Comparison of ENCODE assay signal across 34 cellular contexts in genomic region chr5:155655569-155655968, GRCh38.
"Had no signal": no experiment of that assay in that cellular context is flagged by ENCODE, and none has a peak within 500 bp of the region (broad histone marks: within the 10 kb centered on the region; RNA-seq: fewer than 3 reads in every experiment).

No MANE protein-coding gene starts in this region.

- H3K4me2 ChIP-seq: PC-9 had no signal

- H3K27me3 ChIP-seq: adrenal gland, body of pancreas, breast epithelium had no signal

- H3K27ac ChIP-seq: adrenal gland, body of pancreas, breast epithelium, PC-9, RWPE1 had no signal

- H2AFZ ChIP-seq: PC-9 had no signal

- H3K9me3 ChIP-seq: adrenal gland, body of pancreas, breast epithelium had no signal

- H3K36me3 Mint-ChIP-seq: activated CD4-positive, alpha-beta memory T cell treated with anti-CD3 and anti-CD28 coated beads for 36 hours; activated naive CD4-positive, alpha-beta T cell treated with anti-CD3 and anti-CD28 coated beads, Interleukin-2, amount 50 U/mL, for 72 hours had no signal

- H3K4me1 Mint-ChIP-seq: activated B cell treated with CpG ODN at 0.5 μM for 24 hours had no signal

- FAIRE-seq: astrocyte, RCC 7860, TTC549 had no signal

- H3K4me3 Mint-ChIP-seq: activated B cell treated with CpG ODN at 0.5 μM for 24 hours; activated CD4-positive, alpha-beta memory T cell treated with anti-CD3 and anti-CD28 coated beads for 36 hours; activated naive CD4-positive, alpha-beta T cell treated with anti-CD3 and anti-CD28 coated beads for 36 hours; activated T-cell treated with anti-CD3 and anti-CD28 coated beads, Interleukin-2, amount 50 U/mL, for 4 hours; activated T-helper 1 cell treated with anti-CD3 and anti-CD28 coated beads, Interleukin-12 subunit alpha, Interleukin-12 subunit beta, Interleukin-2, Interleukin-4 antibody, amounts not matched to agents 30 ng/mL and 10 ng/mL and 1 ng/mL, durations not matched to agents 14 hours and 24 hours and 36 hours; T-helper 1 cell treated with Interleukin-12 subunit alpha and Interleukin-12 subunit beta and Interleukin-4 antibody, amounts not matched to agents 30 μg/mL and 1 μg/mL, for 36 hours; T-helper 2 cell treated with Interferon-gamma antibody and Interleukin-4, amounts not matched to agents 5 μg/mL and 100 μg/mL, for 36 hours had no signal

- H3K9me3 Mint-ChIP-seq: activated T-helper 1 cell treated with anti-CD3 and anti-CD28 coated beads, Interleukin-12 subunit alpha, Interleukin-12 subunit beta, Interleukin-2, Interleukin-4 antibody, amounts not matched to agents 30 ng/mL and 10 ng/mL and 1 ng/mL, durations not matched to agents 14 hours and 24 hours and 36 hours; T-helper 1 cell treated with Interleukin-12 subunit alpha and Interleukin-12 subunit beta and Interleukin-4 antibody, amounts not matched to agents 30 μg/mL and 1 μg/mL, for 36 hours; T-helper 2 cell treated with Interferon-gamma antibody and Interleukin-4, amounts not matched to agents 5 μg/mL and 100 μg/mL, for 36 hours had no signal

- DNase-seq: activated B cell treated with CpG ODN at 0.5 μM for 24 hours; activated CD4-positive, alpha-beta memory T cell treated with anti-CD3 and anti-CD28 coated beads for 36 hours; activated CD4-positive, alpha-beta T cell treated with anti-CD3 and anti-CD28 coated beads for 4 hours; activated CD4-positive, alpha-beta T cell treated with anti-CD3 and anti-CD28 coated beads, Interleukin-2, amount 50 U/mL, for 1 hour; activated CD4-positive, CD25-positive, alpha-beta regulatory T cell treated with anti-CD3 and anti-CD28 coated beads, Interleukin-2, amount 50 U/mL, for 72 hours; activated CD8-positive, alpha-beta memory T cell treated with anti-CD3 and anti-CD28 coated beads, Interleukin-2, amount 50 U/mL, for 4 hours; activated gamma-delta T cell treated with Interleukin-2 at 50 U/mL for 16 hours; activated naive CD4-positive, alpha-beta T cell treated with anti-CD3 and anti-CD28 coated beads for 36 hours; activated T-cell treated with anti-CD3 and anti-CD28 coated beads for 4 hours; activated T-cell treated with anti-CD3 and anti-CD28 coated beads, Interleukin-2, amount 50 U/mL, for 4 hours; adrenal gland; body of pancreas; Karpas-422; KBM-7; NCI-H1105; NCI-H1417 treated with DMSO at 0.1 percent for 48 hours; NCI-H187 treated with DMSO at 0.1 percent for 48 hours; NCI-H2081 treated with DMSO at 0.1 percent for 48 hours; NCI-H226; NCI-H446 treated with DMSO at 0.1 percent for 48 hours; NCI-H524; NCI-H69; PC-9; SIG-M5 had no signal

- H3K27me3 Mint-ChIP-seq: activated B cell treated with CpG ODN at 0.5 μM for 24 hours had no signal

- H3K27ac Mint-ChIP-seq: activated B cell treated with CpG ODN at 0.5 μM for 24 hours; activated CD4-positive, alpha-beta memory T cell treated with anti-CD3 and anti-CD28 coated beads for 36 hours; activated naive CD4-positive, alpha-beta T cell treated with anti-CD3 and anti-CD28 coated beads for 36 hours; activated naive CD4-positive, alpha-beta T cell treated with anti-CD3 and anti-CD28 coated beads, Interleukin-2, amount 50 U/mL, for 72 hours; activated T-helper 1 cell treated with anti-CD3 and anti-CD28 coated beads, Interleukin-12 subunit alpha, Interleukin-12 subunit beta, Interleukin-2, Interleukin-4 antibody, amounts not matched to agents 30 ng/mL and 10 ng/mL and 1 ng/mL, durations not matched to agents 14 hours and 24 hours and 36 hours; T-helper 1 cell treated with Interleukin-12 subunit alpha and Interleukin-12 subunit beta and Interleukin-4 antibody, amounts not matched to agents 30 μg/mL and 1 μg/mL, for 36 hours; T-helper 2 cell treated with Interferon-gamma antibody and Interleukin-4, amounts not matched to agents 5 μg/mL and 100 μg/mL, for 36 hours had no signal

- H3K4me3 ChIP-seq: adrenal gland, body of pancreas, breast epithelium, PC-9 had no signal

- ATAC-seq: activated naive CD4-positive, alpha-beta T cell treated with anti-CD3 and anti-CD28 coated beads, Interleukin-2, amount 50 U/mL, for 72 hours; activated T-cell treated with anti-CD3 and anti-CD28 coated beads, Interleukin-2, amount 50 U/mL, for 4 hours; body of pancreas; Right ventricle myocardium inferior had no signal

- H3K36me3 ChIP-seq: adrenal gland, breast epithelium had no signal

- H3K4me1 ChIP-seq: adrenal gland, body of pancreas, breast epithelium had no signal
